16 cellular contexts compared by ENCODE assay signal in genomic region chr5:34895641-34896419, GRCh38. TPM values are rescaled to one million over a fixed set of nuclear protein-coding genes. Genes with fewer than 3 reads are reported as not detected.
"Had no signal": no experiment of that assay in that cellular context is flagged by ENCODE, and none has a peak within 500 bp of the region (broad histone marks: within the 10 kb centered on the region; RNA-seq: fewer than 3 reads in every experiment).

No MANE protein-coding gene starts in this region.

- H3K4me3 ChIP-seq: coronary artery, gastrocnemius medialis, heart right ventricle, left ventricle myocardium inferior, testis, upper lobe of right lung had no signal

- H3K36me3 ChIP-seq: left ventricle myocardium inferior, upper lobe of right lung had no signal

- ATAC-seq: gastrocnemius medialis; heart right ventricle; stimulated activated naive CD8-positive, alpha-beta T cell treated with anti-CD3 and anti-CD28 coated beads, Interleukin-15, amount 100 ng/mL, for 72 hours; upper lobe of right lung had no signal

- H3K4me1 Mint-ChIP-seq: activated CD4-positive, alpha-beta memory T cell treated with anti-CD3 and anti-CD28 coated beads, Interleukin-2, amount 10 ng/mL, durations not matched to agents 7 days and 5 days; stimulated activated naive CD8-positive, alpha-beta T cell treated with anti-CD3 and anti-CD28 coated beads, Interleukin-15, amount 100 ng/mL, for 72 hours had no signal

- H3K4me1 ChIP-seq: gastrocnemius medialis, heart right ventricle, left ventricle myocardium inferior, testis, upper lobe of right lung had no signal

- H3K27me3 ChIP-seq: gastrocnemius medialis, heart right ventricle, testis, upper lobe of right lung had no signal

- H3K27me3 Mint-ChIP-seq: activated CD4-positive, alpha-beta memory T cell treated with anti-CD3 and anti-CD28 coated beads, Interleukin-2, amount 10 ng/mL, durations not matched to agents 7 days and 5 days; stimulated activated naive CD8-positive, alpha-beta T cell treated with anti-CD3 and anti-CD28 coated beads, Interleukin-15, amount 100 ng/mL, for 72 hours had no signal

- H3K9me3 Mint-ChIP-seq: activated CD4-positive, alpha-beta memory T cell treated with anti-CD3 and anti-CD28 coated beads, Interleukin-2, amount 10 ng/mL, durations not matched to agents 7 days and 5 days; stimulated activated naive CD8-positive, alpha-beta T cell treated with anti-CD3 and anti-CD28 coated beads, Interleukin-15, amount 100 ng/mL, for 72 hours had no signal

- H3K27ac Mint-ChIP-seq: activated CD4-positive, alpha-beta memory T cell treated with anti-CD3 and anti-CD28 coated beads, Interleukin-2, amount 10 ng/mL, durations not matched to agents 7 days and 5 days had no signal

- DNase-seq: activated CD4-positive, alpha-beta memory T cell treated with anti-CD3 and anti-CD28 coated beads, Interleukin-2, amount 10 ng/mL, durations not matched to agents 7 days and 5 days; activated naive CD4-positive, alpha-beta T cell; caudate nucleus; effector memory CD4-positive, alpha-beta T cell; gastrocnemius medialis; heart right ventricle; kidney; left ventricle myocardium inferior; stimulated activated CD4-positive, alpha-beta T cell treated with anti-CD3 and anti-CD28 coated beads, Interleukin-15, amount 100 ng/mL, for 24 hours; stimulated activated CD4-positive, alpha-beta T cell treated with anti-CD3 and anti-CD28 coated beads, Interleukin-4, amount 100 ng/mL, for 4 hours; stimulated activated naive CD8-positive, alpha-beta T cell treated with anti-CD3 and anti-CD28 coated beads, Interleukin-15, amount 100 ng/mL, for 72 hours; T-helper 2 cell; testis; upper lobe of right lung had no signal

- H3K4me3 Mint-ChIP-seq: activated CD4-positive, alpha-beta memory T cell treated with anti-CD3 and anti-CD28 coated beads, Interleukin-2, amount 10 ng/mL, durations not matched to agents 7 days and 5 days; stimulated activated naive CD8-positive, alpha-beta T cell treated with anti-CD3 and anti-CD28 coated beads, Interleukin-15, amount 100 ng/mL, for 72 hours had no signal

- H3K27ac ChIP-seq: coronary artery, gastrocnemius medialis, heart right ventricle, left ventricle myocardium inferior, testis, upper lobe of right lung had no signal

- FAIRE-seq: kidney had no signal

RNA-seq across cellular contexts. Expression of gene TTC23L, which starts 56.9 kb away (rescaled TPM):
- total RNA-seq: activated CD4-positive, alpha-beta memory T cell treated with anti-CD3 and anti-CD28 coated beads, Interleukin-2, amount 10 ng/mL, durations not matched to agents 7 days and 5 days; epithelial cell of proximal tubule; gastrocnemius medialis; left ventricle myocardium inferior had no signal
